ENCODE assay signal across 16 cellular contexts in genomic region chr4:14925471-14925870, GRCh38.
DNase-seq lines count a peak whose midpoint lies in the region; TF ChIP-seq lines count a peak whose summit lies in the region.
"Had no signal": no experiment of that assay in that cellular context is flagged by ENCODE, and none has a peak within 500 bp of the region (broad histone marks: within the 10 kb centered on the region; RNA-seq: fewer than 3 reads in every experiment).

No MANE protein-coding gene starts in this region.

- no peak for DNase-seq in mammary epithelial cell
- DNase-seq in breast epithelium (ENCODE audit: low spot score in 2 of 2), result no peak
- DNase-seq in epithelial cell of prostate (ENCODE audit: low read depth, low spot score), result no peak
- no peak for DNase-seq in islet precursor cell
- no peak for DNase-seq in activated CD4-positive, CD25-positive, alpha-beta regulatory T cell (lab: John Stamatoyannopoulos, UW)
- DNase-seq in chondrocyte (ENCODE audit: low spot score), result no peak
- DNase-seq in CD1c-positive myeloid dendritic cell (ENCODE audit: extremely low spot score), result no peak
- DNase-seq: C1 segment of cervical spinal cord, DMS153, DMS79 treated with DMSO at 0.1 percent for 48 hours, EL, H7 had no signal

- no peaks in the 10 kb centered on the region for H3K79me2 ChIP-seq in mammary epithelial cell (ENCODE audit: insufficient read depth, low read length)

- 36% methylated on average over 5 of the region's 5 CpGs for WGBS in mammary epithelial cell (ENCODE audit: low coverage, missing lambda C conversion rate)

- intact Hi-C loops in mammary epithelial cell (cut with micrococcal nuclease) (no loop called here), breast epithelium (cut with DNase I; ENCODE audit: low total_unique reads) (no loop called here)

- peak overlapping the region; percentile 10 for H3K4me2 ChIP-seq in mammary epithelial cell (ENCODE audit: insufficient read depth, low read depth, low read length)
- H3K4me2 ChIP-seq: GM23338 had no signal

- H3K9me3 ChIP-seq in mammary epithelial cell (replicated peaks; ENCODE audit: insufficient read depth, low read length) (no peaks in the 10 kb centered on the region), breast epithelium (no peaks in the 10 kb centered on the region), neutrophil (no peaks in the 10 kb centered on the region)

- H3K4me1 ChIP-seq in mammary epithelial cell (ENCODE audit: insufficient read depth, low read length), result peaks cover 17% of the 10 kb centered on the region
- no peaks in the 10 kb centered on the region for H3K4me1 ChIP-seq in breast epithelium
- peaks cover 18% of the 10 kb centered on the region in 2 experiments for H3K4me1 ChIP-seq in neutrophil (ENCODE audit: control insufficient read depth in 1 of 2, insufficient read depth in 1 of 2, low read depth in 1 of 2, low read length in 1 of 2)

- dilution Hi-C loops in mammary epithelial cell (cut with HindIII; ENCODE audit: low sequenced_read_pairs), result no loop called here

- peak overlapping the region; percentile 33 for H3K27ac ChIP-seq in mammary epithelial cell (ENCODE audit: insufficient read depth, low read depth, low read length)
- no peak overlapping the region for H3K27ac ChIP-seq in breast epithelium
- H3K27ac ChIP-seq in epithelial cell of prostate, result peak overlapping the region; percentile 7
- H3K27ac ChIP-seq in neutrophil, result peak overlapping the region; percentile 19

- H3K9me3 Mint-ChIP-seq in chondrocyte (ENCODE audit: low read depth), result no peaks in the 10 kb centered on the region
- H3K9me3 Mint-ChIP-seq: CD4-positive, alpha-beta memory T cell; GM23338 had no signal

- CTCF ChIA-PET in mammary epithelial cell (lab: Charles Lee; ENCODE audit: low non-redundant PET), result no interaction called here

- H3K27me3 ChIP-seq in mammary epithelial cell (ENCODE audit: insufficient read depth, low read length) (no peaks in the 10 kb centered on the region), breast epithelium (no peaks in the 10 kb centered on the region), neutrophil (no peaks in the 10 kb centered on the region)

- H3K4me1 Mint-ChIP-seq in chondrocyte (ENCODE audit: low read depth), result no peaks in the 10 kb centered on the region
- H3K4me1 Mint-ChIP-seq: B cell; CD4-positive, alpha-beta memory T cell had no signal

- peaks cover 13% of the 10 kb centered on the region for H3K27me3 Mint-ChIP-seq in chondrocyte (ENCODE audit: low read depth)
- H3K27me3 Mint-ChIP-seq: CD4-positive, alpha-beta memory T cell had no signal

- H3K4me3 Mint-ChIP-seq in chondrocyte (ENCODE audit: unreplicated experiment), result no peak overlapping the region
- H3K4me3 Mint-ChIP-seq: B cell; CD4-positive, alpha-beta memory T cell; GM23338 had no signal

- H3K27ac Mint-ChIP-seq in chondrocyte (ENCODE audit: unreplicated experiment), result no peak overlapping the region
- H3K27ac Mint-ChIP-seq: B cell; CD4-positive, alpha-beta memory T cell; GM23338 had no signal

- in situ Hi-C loops in mammary epithelial cell (cut with MboI; ENCODE audit: low sequenced_read_pairs in 2 of 2), result no loop called here

- no peak for TF ChIP-seq CTCF in mammary epithelial cell (conservative IDR thresholded peaks at IDR 0.05 in 1 of 2, IDR thresholded peaks at IDR 0.05 in 1 of 2; ENCODE audit: extremely low read depth in 1 of 2, insufficient read depth in 1 of 2, low read depth in 1 of 2, low read length in 2 of 2)
- no peak for TF ChIP-seq CTCF in breast epithelium (IDR thresholded peaks at IDR 0.05)
- no peak for TF ChIP-seq CTCF in neutrophil (IDR thresholded peaks at IDR 0.05)
- no peak for TF ChIP-seq CTCF in chondrocyte (IDR thresholded peaks at IDR 0.05)

- no peaks in the 10 kb centered on the region for H3K36me3 Mint-ChIP-seq in chondrocyte (ENCODE audit: low read depth)
- H3K36me3 Mint-ChIP-seq: CD4-positive, alpha-beta memory T cell had no signal

- H3K4me3 ChIP-seq in mammary epithelial cell (replicated peaks in 1 of 3; ENCODE audit: insufficient read depth in 1 of 3, low read depth in 2 of 3, low read length in 3 of 3) (no peak overlapping the region), breast epithelium (no peak overlapping the region), neutrophil (ENCODE audit: low read depth in 1 of 2, low read length in 1 of 2) (no peak overlapping the region)
- H3K4me3 ChIP-seq: GM23338 had no signal

- TF ChIP-seq POLR2A in breast epithelium (IDR thresholded peaks at IDR 0.05), result no peak

- peak overlapping the region; percentile 34 for H2AFZ ChIP-seq in mammary epithelial cell (ENCODE audit: low read depth, low read length)
- H2AFZ ChIP-seq: GM23338 had no signal

- no peak overlapping the region for H3K9ac ChIP-seq in mammary epithelial cell (ENCODE audit: insufficient read depth, low read length)

- H4K20me1 ChIP-seq in mammary epithelial cell (ENCODE audit: insufficient read depth, low read length), result no peaks in the 10 kb centered on the region

- BruUV-seq in mammary epithelial cell (replicated peaks; lab: Mats Ljungman, UMichigan), result no TSS peak

- H3K36me3 ChIP-seq in mammary epithelial cell (ENCODE audit: insufficient read depth, low read length), result no peaks in the 10 kb centered on the region
- H3K36me3 ChIP-seq in breast epithelium, result no peaks in the 10 kb centered on the region
- H3K36me3 ChIP-seq in neutrophil, result no peaks in the 10 kb centered on the region

Comparison
In these comparisons a context has a peak if more than half of its experiments do, and no peak if none do; other contexts are left out.
1. H3K27ac ChIP-seq: peak in mammary epithelial cell (single experiment), epithelial cell of prostate (single experiment) and neutrophil (single experiment); none in breast epithelium (0 of 2).